ENCODE assay signal across 8 cellular contexts in genomic region chr18:61894751-61895524, GRCh38. TPM values are rescaled to one million over a fixed set of nuclear protein-coding genes. Genes with fewer than 3 reads are reported as not detected.
DNase-seq lines count a peak whose midpoint lies in the region; ATAC-seq, FAIRE-seq and TF ChIP-seq lines count a peak whose summit lies in the region.

No MANE protein-coding gene starts in this region.

- POLR2A ChIA-PET in CD4-positive, alpha-beta memory T cell (lab: Charles Lee; ENCODE audit: partially characterized antibody): no interaction called here
- POLR2A ChIA-PET in PC-3 (lab: Charles Lee; ENCODE audit: unreplicated experiment): no interaction called here

- H3K9ac ChIP-seq in PC-3 (ENCODE audit: low read length): no peak overlapping the region

- H3K9me3 ChIP-seq in CD4-positive, alpha-beta memory T cell (ENCODE audit: control insufficient read depth in 1 of 2, low read length in 2 of 2): no peaks in the 10 kb centered on the region
- H3K9me3 ChIP-seq in PC-3 (ENCODE audit: low read length) (no peaks in the 10 kb centered on the region), neutrophil (no peaks in the 10 kb centered on the region)

- peak overlapping the region; percentile 97 for H2AFZ ChIP-seq in PC-3 (ENCODE audit: low read length)

- peak overlapping the region; percentile 87 for H3K4me2 ChIP-seq in PC-3 (ENCODE audit: low read length)

- BruUV-seq in PC-3 (replicated peaks; lab: Mats Ljungman, UMichigan): no TSS peak

- H4K20me1 ChIP-seq in PC-3 (ENCODE audit: low read length): no peaks in the 10 kb centered on the region

- H3K4me1 Mint-ChIP-seq in CD4-positive, alpha-beta memory T cell: peaks cover 3 to 19% (median 11%) of the 10 kb centered on the region in 4 donors

- H3F3A ChIP-seq in PC-3 (ENCODE audit: low read length, unreplicated experiment): no peaks in the 10 kb centered on the region

- no peaks in the 10 kb centered on the region for H3K9me2 ChIP-seq in PC-3 (replicated peaks; ENCODE audit: low read length)

- H3K27me3 ChIP-seq in CD4-positive, alpha-beta memory T cell (ENCODE audit: insufficient read depth, low read length): peaks cover 11% of the 10 kb centered on the region
- H3K27me3 ChIP-seq in PC-3 (ENCODE audit: low read length): no peaks in the 10 kb centered on the region
- peaks cover 96% of the 10 kb centered on the region for H3K27me3 ChIP-seq in neutrophil

- ATAC-seq in PC-3 (no peak), GM21576 (IDR thresholded peaks at IDR 0.05; ENCODE audit: unreplicated experiment) (no peak)

- H3K9me3 Mint-ChIP-seq in CD4-positive, alpha-beta memory T cell: no peaks in the 10 kb centered on the region

- no peaks in the 10 kb centered on the region for H3K36me3 ChIP-seq in CD4-positive, alpha-beta memory T cell (ENCODE audit: insufficient read depth, low read length)
- H3K36me3 ChIP-seq in PC-3 (ENCODE audit: low read depth, low read length) (no peaks in the 10 kb centered on the region), neutrophil (no peaks in the 10 kb centered on the region)

- intact Hi-C loops in CD4-positive, alpha-beta memory T cell (cut with micrococcal nuclease): loop anchor here (1.0 to 5.0 kb wide), 6 partner anchors 62 to 377 kb away; no protein-coding TSS in a partner anchor
- intact Hi-C loops in PC-3 (cut with micrococcal nuclease): loop anchor here (10.0 kb wide), 1 partner anchor 310 kb away; no protein-coding TSS in a partner anchor

- peaks cover 0 to 7% of the 10 kb centered on the region in 2 donors for H3K36me3 Mint-ChIP-seq in CD4-positive, alpha-beta memory T cell

- no peak for DNase-seq in CD4-positive, alpha-beta memory T cell
- DNase-seq in PC-3 (no peak), epithelial cell of proximal tubule (ENCODE audit: low read depth) (no peak), OCI-M1 (lab: John Stamatoyannopoulos, UW) (no peak), HT-29 (ENCODE audit: low spot score) (no peak), GM12892 (ENCODE audit: insufficient read length) (no peak)

- CTCF ChIA-PET in CD4-positive, alpha-beta memory T cell (lab: Charles Lee; ENCODE audit: partially characterized antibody): interaction anchor here (1.2 to 1.6 kb wide), 2 partner anchors 258 to 313 kb away, joined by 4 to 5 read pairs; no protein-coding TSS in a partner anchor
- CTCF ChIA-PET in PC-3 (lab: Charles Lee): no interaction called here

- H3K27ac ChIP-seq in CD4-positive, alpha-beta memory T cell (ENCODE audit: low read depth, low read length): no peak overlapping the region
- H3K27ac ChIP-seq in PC-3 (ENCODE audit: low read length): no peak overlapping the region
- no peak overlapping the region for H3K27ac ChIP-seq in neutrophil

- H3K27me3 Mint-ChIP-seq in CD4-positive, alpha-beta memory T cell: peaks cover 14 to 17% of the 10 kb centered on the region in 2 donors

- no peak for TF ChIP-seq POLR2A in GM12892 (IDR thresholded peaks at IDR 0.05; ENCODE audit: low read depth, low read length)

- H3K79me2 ChIP-seq in PC-3 (ENCODE audit: low read length): no peaks in the 10 kb centered on the region

- no peak for FAIRE-seq in GM12892 (lab: Jason Lieb, UNC)

- no peak for TF ChIP-seq CTCF in PC-3 (conservative IDR thresholded peaks at IDR 0.05; ENCODE audit: low read depth, low read length)
- TF ChIP-seq CTCF in epithelial cell of proximal tubule (conservative IDR thresholded peaks at IDR 0.05; ENCODE audit: low read depth, low read length): no peak
- TF ChIP-seq CTCF in neutrophil (IDR thresholded peaks at IDR 0.05): no peak

- H3K4me3 ChIP-seq in CD4-positive, alpha-beta memory T cell (ENCODE audit: low read length in 2 of 2): peak overlapping the region in 1 of 2 donors; percentile 24
- H3K4me3 ChIP-seq in PC-3 (ENCODE audit: low read length) (peak overlapping the region; percentile 74), epithelial cell of proximal tubule (ENCODE audit: low read depth, low read length) (peak overlapping the region; percentile 70), neutrophil (ENCODE audit: low read depth in 1 of 2, low read length in 1 of 2) (peak overlapping the region; percentile 43 to 74)

- peaks cover 6% of the 10 kb centered on the region for H3K4me1 ChIP-seq in CD4-positive, alpha-beta memory T cell (ENCODE audit: insufficient read depth, low read length)
- peaks cover 12% of the 10 kb centered on the region for H3K4me1 ChIP-seq in PC-3 (ENCODE audit: insufficient read depth, low read length)
- peaks cover 7 to 16% of the 10 kb centered on the region in 2 experiments for H3K4me1 ChIP-seq in neutrophil (ENCODE audit: control insufficient read depth in 1 of 2, insufficient read depth in 1 of 2, low read depth in 1 of 2, low read length in 1 of 2)

- H3K27ac Mint-ChIP-seq in CD4-positive, alpha-beta memory T cell: peak overlapping the region in 1 of 7 donors; percentile 16

- H3K4me3 Mint-ChIP-seq in CD4-positive, alpha-beta memory T cell: peak overlapping the region; percentile 63 to 79 (median 69)

RNA-seq across cellular contexts. Expression of gene RNF152, which starts 2.1 kb away (rescaled TPM):
- under 1 TPM; 0.06 to 0.20 TPM for total RNA-seq in CD4-positive, alpha-beta memory T cell
- not detected for polyA plus RNA-seq in CD4-positive, alpha-beta memory T cell
- total RNA-seq in PC-3 (2014; rRNA removed) (2.0 and 2.8 TPM in 2 replicates), epithelial cell of proximal tubule (0.58 and 0.80 TPM in 2 replicates)
- not detected in 2 replicates for total RNA-seq in HT-29 (2014; rRNA removed; shearing (Covaris generic))
- not detected for polyA plus RNA-seq in GM12892 (2012; ENCODE audit: missing spikeins)
